8 cellular contexts compared by ENCODE assay signal in the genomic region with DNA sequence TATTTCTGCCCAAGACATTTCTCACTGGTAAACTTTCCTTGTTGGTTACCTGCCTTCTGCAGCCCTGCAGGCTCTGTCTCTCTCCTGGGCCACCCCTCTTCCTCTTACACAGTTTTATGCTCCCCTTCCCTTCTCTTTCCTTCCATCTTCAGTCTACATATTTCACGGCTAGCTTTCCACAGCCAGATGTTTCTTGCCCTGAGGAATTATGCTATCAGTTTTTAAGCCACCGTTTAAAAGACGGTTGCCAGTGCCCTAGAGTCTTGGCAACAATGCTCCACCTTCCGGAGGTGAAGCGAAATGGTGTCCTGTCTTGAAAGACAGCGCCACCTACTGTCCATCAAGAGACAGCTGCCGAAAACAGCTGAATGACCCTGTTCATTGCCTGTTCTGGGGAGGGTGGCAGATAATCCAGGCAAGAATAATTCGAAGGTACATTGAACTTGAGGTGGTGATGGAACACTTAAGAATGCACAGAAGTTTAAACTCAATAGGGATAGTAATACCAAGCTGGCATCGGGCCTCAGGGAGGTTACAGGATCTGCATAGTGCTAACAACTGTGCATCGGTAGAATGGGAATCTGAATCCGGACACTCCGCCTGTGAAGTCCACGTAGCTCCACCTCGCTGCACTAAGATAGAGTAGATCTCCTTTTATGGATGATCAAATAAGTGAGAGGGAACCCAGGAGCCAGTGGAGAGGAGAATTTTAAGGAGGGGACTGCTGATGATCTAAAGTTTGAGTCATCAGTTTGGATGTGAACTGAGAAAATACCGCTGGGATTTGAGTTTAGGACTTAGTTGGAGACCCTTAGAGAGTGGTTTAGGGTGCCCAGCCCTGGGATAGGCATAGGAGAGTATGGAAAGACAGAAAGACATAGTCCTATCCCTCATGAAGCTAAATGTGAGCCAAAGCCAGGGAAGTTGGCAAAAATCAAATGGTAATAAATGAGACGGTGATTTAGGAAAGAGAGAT. TPM values are rescaled to one million over a fixed set of nuclear protein-coding genes. Genes with fewer than 3 reads are reported as not detected.
DNase-seq lines count a peak whose midpoint lies in the region; ATAC-seq and TF ChIP-seq lines count a peak whose summit lies in the region.

No MANE protein-coding gene starts in this region.

- peaks cover 66% of the 10 kb centered on the region for H3K27me3 Mint-ChIP-seq in activated CD8-positive, alpha-beta T cell treated with anti-CD3 and anti-CD28 coated beads, Interleukin-2, amount 10 ng/mL, durations not matched to agents 7 days and 5 days (ENCODE audit: low read depth)
- H3K27me3 Mint-ChIP-seq in memory B cell, result peaks cover 23% of the 10 kb centered on the region

- CTCF ChIA-PET in activated CD8-positive, alpha-beta T cell treated with anti-CD3 and anti-CD28 coated beads, Interleukin-2, amount 10 ng/mL, durations not matched to agents 7 days and 5 days (lab: Charles Lee), result interaction anchor here (0.6 to 7.6 kb wide), 48 partner anchors 9 to 481 kb away, joined by 3 to 248 read pairs (median 5); partner anchors contain the start of genes POLR1H, PPP1R11, TRIM15 and TRIM31

- H3K27ac Mint-ChIP-seq in activated CD8-positive, alpha-beta T cell treated with anti-CD3 and anti-CD28 coated beads, Interleukin-2, amount 10 ng/mL, durations not matched to agents 7 days and 5 days, result no peak overlapping the region
- no peak overlapping the region for H3K27ac Mint-ChIP-seq in memory B cell

- no peaks in the 10 kb centered on the region for H3K36me3 Mint-ChIP-seq in activated CD8-positive, alpha-beta T cell treated with anti-CD3 and anti-CD28 coated beads, Interleukin-2, amount 10 ng/mL, durations not matched to agents 7 days and 5 days (ENCODE audit: low read depth)
- H3K36me3 Mint-ChIP-seq in memory B cell, result no peaks in the 10 kb centered on the region

- no peak overlapping the region for H3K4me3 ChIP-seq in GM06990 (replicated peaks; ENCODE audit: low read depth, low read length)
- no peak overlapping the region for H3K4me3 ChIP-seq in effector memory CD4-positive, alpha-beta T cell (ENCODE audit: insufficient read depth, low read depth, low read length, poor library complexity, severe bottlenecking)

- no peaks in the 10 kb centered on the region for H3K9me3 ChIP-seq in effector memory CD4-positive, alpha-beta T cell (ENCODE audit: control insufficient read depth, low read length)

- peak; percentile 99 for TF ChIP-seq CTCF in GM06990 (IDR thresholded peaks at IDR 0.05; ENCODE audit: insufficient read depth, low read length, poor library complexity, severe bottlenecking)

- H3K4me3 Mint-ChIP-seq in activated CD8-positive, alpha-beta T cell treated with anti-CD3 and anti-CD28 coated beads, Interleukin-2, amount 10 ng/mL, durations not matched to agents 7 days and 5 days, result no peak overlapping the region
- H3K4me3 Mint-ChIP-seq in memory B cell, result no peak overlapping the region

- H3K9me3 Mint-ChIP-seq in activated CD8-positive, alpha-beta T cell treated with anti-CD3 and anti-CD28 coated beads, Interleukin-2, amount 10 ng/mL, durations not matched to agents 7 days and 5 days (ENCODE audit: insufficient read depth), result no peaks in the 10 kb centered on the region
- no peaks in the 10 kb centered on the region for H3K9me3 Mint-ChIP-seq in memory B cell

- no peaks in the 10 kb centered on the region; the same call in 1 of the 2 replicates for H3K27me3 ChIP-seq in GM06990 (replicated peaks; ENCODE audit: control insufficient read depth, insufficient read depth, low read length)
- H3K27me3 ChIP-seq in effector memory CD4-positive, alpha-beta T cell (replicated peaks; ENCODE audit: control insufficient read depth, insufficient read depth, low read length, poor library complexity, severe bottlenecking), result peaks cover 13% of the 10 kb centered on the region

- peaks cover 6% of the 10 kb centered on the region for H3K4me1 ChIP-seq in effector memory CD4-positive, alpha-beta T cell (ENCODE audit: control insufficient read depth, insufficient read depth, low read length, poor library complexity, severe bottlenecking)

- POLR2A ChIA-PET in activated CD8-positive, alpha-beta T cell treated with anti-CD3 and anti-CD28 coated beads, Interleukin-2, amount 10 ng/mL, durations not matched to agents 7 days and 5 days (lab: Charles Lee), result no interaction called here

- H3K36me3 ChIP-seq in GM06990 (ENCODE audit: control insufficient read depth, insufficient read depth, low read length), result no peaks in the 10 kb centered on the region
- H3K36me3 ChIP-seq in effector memory CD4-positive, alpha-beta T cell (ENCODE audit: control insufficient read depth, insufficient read depth, low read length), result no peaks in the 10 kb centered on the region

- ATAC-seq in HG03439 (IDR thresholded peaks at IDR 0.05; ENCODE audit: unreplicated experiment), result peak; percentile 70
- peak; percentile 94 for ATAC-seq in activated CD8-positive, alpha-beta T cell treated with anti-CD3 and anti-CD28 coated beads, Interleukin-2, amount 10 ng/mL, durations not matched to agents 7 days and 5 days
- ATAC-seq in memory B cell (ENCODE audit: low read depth), result peak; percentile 93
- ATAC-seq in HG02840 (IDR thresholded peaks at IDR 0.05; ENCODE audit: low FRiP score, unreplicated experiment), result no peak

- H3K27ac ChIP-seq in effector memory CD4-positive, alpha-beta T cell (ENCODE audit: insufficient read depth, low read length, poor library complexity, severe bottlenecking), result no peak overlapping the region

- DNase-seq in GM06990 (ENCODE audit: extremely low read depth, insufficient read length) (no peak), NOMO-1 (lab: John Stamatoyannopoulos, UW; ENCODE audit: unreplicated experiment in 2 of 2) (peak; percentile 47 to 83), memory B cell (ENCODE audit: low spot score in 2 of 2) (peak; percentile 64 to 71)
- peak; percentile 81 for DNase-seq in activated CD8-positive, alpha-beta T cell treated with anti-CD3 and anti-CD28 coated beads, Interleukin-2, amount 10 ng/mL, durations not matched to agents 7 days and 5 days
- DNase-seq in effector memory CD4-positive, alpha-beta T cell, result peak; percentile 38 to 61 (median 47)
- DNase-seq in stimulated activated CD8-positive, alpha-beta memory T cell treated with anti-CD3 and anti-CD28 coated beads, Interleukin-15, amount 100 ng/mL, for 1 hour (ENCODE audit: low read depth), result peak; percentile 35

- peaks cover 15% of the 10 kb centered on the region for H3K4me1 Mint-ChIP-seq in activated CD8-positive, alpha-beta T cell treated with anti-CD3 and anti-CD28 coated beads, Interleukin-2, amount 10 ng/mL, durations not matched to agents 7 days and 5 days (ENCODE audit: low read depth)
- H3K4me1 Mint-ChIP-seq in memory B cell, result peaks cover 6% of the 10 kb centered on the region

RNA-seq across cellular contexts. Expression of gene TRIM40, which starts 4.8 kb away (rescaled TPM):
- not detected for total RNA-seq in activated CD8-positive, alpha-beta T cell treated with anti-CD3 and anti-CD28 coated beads, Interleukin-2, amount 10 ng/mL, durations not matched to agents 7 days and 5 days

RNA-seq across cellular contexts. Expression of gene TRIM31, which starts 18.3 kb away (rescaled TPM):
- not detected for total RNA-seq in activated CD8-positive, alpha-beta T cell treated with anti-CD3 and anti-CD28 coated beads, Interleukin-2, amount 10 ng/mL, durations not matched to agents 7 days and 5 days

RNA-seq across cellular contexts. Expression of gene TRIM10, which starts 29.8 kb away (rescaled TPM):
- not detected for total RNA-seq in activated CD8-positive, alpha-beta T cell treated with anti-CD3 and anti-CD28 coated beads, Interleukin-2, amount 10 ng/mL, durations not matched to agents 7 days and 5 days

RNA-seq across cellular contexts. Expression of gene TRIM15, which starts 32.2 kb away (rescaled TPM):
- total RNA-seq in activated CD8-positive, alpha-beta T cell treated with anti-CD3 and anti-CD28 coated beads, Interleukin-2, amount 10 ng/mL, durations not matched to agents 7 days and 5 days, result not detected

RNA-seq across cellular contexts. Expression of gene RNF39, which starts 55.6 kb away (rescaled TPM):
- not detected for total RNA-seq in activated CD8-positive, alpha-beta T cell treated with anti-CD3 and anti-CD28 coated beads, Interleukin-2, amount 10 ng/mL, durations not matched to agents 7 days and 5 days
